ENCODE assay signal across 1 cellular context in genomic region chr16:56606071-56606687, GRCh38.
TF ChIP-seq lines count a peak whose summit lies in the region.

No MANE protein-coding gene starts in this region.

TF ChIP-seq in IMR-90, 13 proteins besides CTCF, POLR2A, EP300 and RAD21 (continued from another document):
- TF ChIP-seq RCOR1 (IDR thresholded peaks at IDR 0.05; ENCODE audit: insufficient replicate concordance, low read length) (peak; percentile 87), SMC3 (IDR thresholded peaks at IDR 0.05; ENCODE audit: low read depth, low read length) (no peak), MAZ (IDR thresholded peaks at IDR 0.05; ENCODE audit: borderline replicate concordance, low read depth, low read length) (no peak; the same call in 1 of the 2 replicates), BHLHE40 (IDR thresholded peaks at IDR 0.05; ENCODE audit: low read depth, low read length) (no peak; the same call in 1 of the 2 replicates), NFE2L2 (IDR thresholded peaks at IDR 0.05; ENCODE audit: low read depth, low read length) (no peak), MAFK (IDR thresholded peaks at IDR 0.05; ENCODE audit: low read depth, low read length) (no peak; the same call in none of the 2 replicates), MXI1 (IDR thresholded peaks at IDR 0.05; ENCODE audit: borderline replicate concordance, low read depth, low read length) (0 out of 2 replicates have a peak, but pooled peaks have one; percentile 27)
TF ChIP-seq in IMR-90: peak in this region for 3.
